Comparison of ENCODE assay signal across 7 cellular contexts in the genomic region with DNA sequence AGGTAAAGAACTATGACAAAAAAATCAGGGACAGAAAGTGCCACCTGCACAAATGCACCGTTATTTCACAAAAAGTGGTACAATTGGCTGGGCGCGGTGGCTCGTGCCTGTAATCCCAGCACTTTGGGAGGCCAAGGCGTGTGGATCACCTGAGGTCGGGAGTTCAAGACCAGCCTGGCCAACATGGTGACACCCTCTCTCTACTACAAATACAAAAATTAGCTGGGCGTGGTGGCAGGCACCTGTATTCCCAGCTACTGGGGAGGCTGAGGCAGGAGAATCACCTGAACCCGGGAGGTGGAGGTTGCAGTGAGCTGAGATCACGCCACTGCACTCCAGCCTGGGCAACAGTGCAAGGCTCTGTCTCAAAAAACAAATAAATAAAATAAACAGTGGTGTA. TPM values are rescaled to one million over a fixed set of nuclear protein-coding genes. Genes with fewer than 3 reads are reported as not detected.
DNase-seq lines count a peak whose midpoint lies in the region; ATAC-seq and TF ChIP-seq lines count a peak whose summit lies in the region.
"Not testable (repeated sequence)": the region's sequence is repeated elsewhere in the genome, so short reads cannot be mapped to it uniquely, and the experiment has no call there.

No MANE protein-coding gene starts in this region.

- H3K36me3 Mint-ChIP-seq in CD4-positive, alpha-beta memory T cell, result peaks cover 0 to 16% of the 10 kb centered on the region in 2 donors
- not testable (repeated sequence) for H3K36me3 Mint-ChIP-seq in T-cell; activated naive CD8-positive, alpha-beta T cell treated with anti-CD3 and anti-CD28 coated beads, Interleukin-2, amount 50 U/mL, for 24 hours (ENCODE audit: low read depth); glutamatergic neuron (ENCODE audit: unreplicated experiment); naive thymus-derived CD4-positive, alpha-beta T cell

- DNase-seq in CD4-positive, alpha-beta memory T cell; T-cell; activated naive CD8-positive, alpha-beta T cell treated with anti-CD3 and anti-CD28 coated beads, Interleukin-2, amount 50 U/mL, for 24 hours; glutamatergic neuron; naive thymus-derived CD4-positive, alpha-beta T cell: not testable (repeated sequence)
- DNase-seq in activated T-cell treated with anti-CD3 and anti-CD28 coated beads, Interleukin-2, amount 50 U/mL, for 1 hour, result peak; percentile 7
- peak; percentile 48 for DNase-seq in sciatic nerve (ENCODE audit: low spot score)

- not testable (repeated sequence) for H3K36me3 ChIP-seq in CD4-positive, alpha-beta memory T cell (ENCODE audit: insufficient read depth, low read length); naive thymus-derived CD4-positive, alpha-beta T cell (ENCODE audit: control insufficient read depth in 2 of 3, insufficient read depth in 3 of 3, low read length in 3 of 3)

- not testable (repeated sequence) for H3K4me3 ChIP-seq in CD4-positive, alpha-beta memory T cell (ENCODE audit: low read length in 2 of 2); naive thymus-derived CD4-positive, alpha-beta T cell (ENCODE audit: low read length)

- not testable (repeated sequence) for ATAC-seq in T-cell (replicated peaks in 1 of 4); activated naive CD8-positive, alpha-beta T cell treated with anti-CD3 and anti-CD28 coated beads, Interleukin-2, amount 50 U/mL, for 24 hours; naive thymus-derived CD4-positive, alpha-beta T cell; sciatic nerve

- peak overlapping the region in 4 of 8 donors; percentile 10 to 25 (median 20) for H3K4me3 Mint-ChIP-seq in CD4-positive, alpha-beta memory T cell
- peak overlapping the region in 2 of 3 donors; percentile 2 to 82 for H3K4me3 Mint-ChIP-seq in T-cell
- not testable (repeated sequence) for H3K4me3 Mint-ChIP-seq in activated naive CD8-positive, alpha-beta T cell treated with anti-CD3 and anti-CD28 coated beads, Interleukin-2, amount 50 U/mL, for 24 hours
- peak overlapping the region; percentile 77 for H3K4me3 Mint-ChIP-seq in glutamatergic neuron (ENCODE audit: unreplicated experiment)
- peak overlapping the region in 2 of 10 donors; percentile 14 to 21 for H3K4me3 Mint-ChIP-seq in naive thymus-derived CD4-positive, alpha-beta T cell

- POLR2A ChIA-PET in CD4-positive, alpha-beta memory T cell (lab: Charles Lee; ENCODE audit: partially characterized antibody), result interaction anchor here (1.4 kb wide), 1 partner anchor 73 kb away, joined by 3 read pairs; the partner anchor contains the start of gene C16orf95
- POLR2A ChIA-PET in T-cell (lab: Charles Lee); naive thymus-derived CD4-positive, alpha-beta T cell (lab: Charles Lee): not testable (repeated sequence)

- H3K27ac Mint-ChIP-seq in CD4-positive, alpha-beta memory T cell, result peak overlapping the region in 5 of 7 donors; percentile 36 to 91 (median 81)
- peak overlapping the region; percentile 69 to 71 for H3K27ac Mint-ChIP-seq in T-cell
- H3K27ac Mint-ChIP-seq in activated naive CD8-positive, alpha-beta T cell treated with anti-CD3 and anti-CD28 coated beads, Interleukin-2, amount 50 U/mL, for 24 hours, result peak overlapping the region; percentile 78
- H3K27ac Mint-ChIP-seq in glutamatergic neuron (ENCODE audit: unreplicated experiment), result peak overlapping the region; percentile 97
- H3K27ac Mint-ChIP-seq in naive thymus-derived CD4-positive, alpha-beta T cell, result peak overlapping the region in 6 of 9 donors; percentile 48 to 99 (median 74)

- not testable (repeated sequence) for TF ChIP-seq CTCF in glutamatergic neuron (IDR thresholded peaks at IDR 0.05; ENCODE audit: partially characterized antibody, unreplicated experiment)

- H3K9me3 Mint-ChIP-seq in CD4-positive, alpha-beta memory T cell; T-cell; activated naive CD8-positive, alpha-beta T cell treated with anti-CD3 and anti-CD28 coated beads, Interleukin-2, amount 50 U/mL, for 24 hours; naive thymus-derived CD4-positive, alpha-beta T cell: not testable (repeated sequence)
- H3K9me3 Mint-ChIP-seq in glutamatergic neuron (ENCODE audit: unreplicated experiment), result peaks cover 27% of the 10 kb centered on the region

- CTCF ChIA-PET in CD4-positive, alpha-beta memory T cell (lab: Charles Lee; ENCODE audit: partially characterized antibody); T-cell (lab: Charles Lee); naive thymus-derived CD4-positive, alpha-beta T cell (lab: Charles Lee): not testable (repeated sequence)

- peaks cover 37 to 70% (median 53%) of the 10 kb centered on the region in 4 donors for H3K4me1 Mint-ChIP-seq in CD4-positive, alpha-beta memory T cell
- H3K4me1 Mint-ChIP-seq in T-cell (peaks cover 55 to 62% (median 61%) of the 10 kb centered on the region in 3 donors), glutamatergic neuron (ENCODE audit: low read depth, unreplicated experiment) (peaks cover 41% of the 10 kb centered on the region)
- H3K4me1 Mint-ChIP-seq in activated naive CD8-positive, alpha-beta T cell treated with anti-CD3 and anti-CD28 coated beads, Interleukin-2, amount 50 U/mL, for 24 hours, result peaks cover 56% of the 10 kb centered on the region
- peaks cover 30 to 64% (median 57%) of the 10 kb centered on the region in 7 donors for H3K4me1 Mint-ChIP-seq in naive thymus-derived CD4-positive, alpha-beta T cell

- H3K27me3 ChIP-seq in CD4-positive, alpha-beta memory T cell (ENCODE audit: insufficient read depth, low read length); naive thymus-derived CD4-positive, alpha-beta T cell (ENCODE audit: control insufficient read depth in 2 of 2, insufficient read depth in 2 of 2, low read length in 2 of 2): not testable (repeated sequence)

- intact Hi-C loops in CD4-positive, alpha-beta memory T cell (cut with micrococcal nuclease), result loop anchor here (5.0 kb wide), 2 partner anchors 377 to 1062 kb away; partner anchors contain the start of genes KLHDC4 and ZFPM1
- intact Hi-C loops in naive thymus-derived CD4-positive, alpha-beta T cell (cut with micrococcal nuclease), result loop anchor here (2.0 to 10.0 kb wide), 5 partner anchors 475 to 1833 kb away; partner anchors contain the start of genes FOXC2 (in 1 of the 2), MTHFSD (in 1 of the 2), SLC7A5 (in 1 of the 2) and ZFPM1 (in 1 of the 2)
- intact Hi-C loops in sciatic nerve (cut with DNase I), result loop anchor here (10.0 kb wide), 1 partner anchor 245 kb away; no protein-coding TSS in a partner anchor

- not testable (repeated sequence) for H3K27me3 Mint-ChIP-seq in CD4-positive, alpha-beta memory T cell; T-cell; activated naive CD8-positive, alpha-beta T cell treated with anti-CD3 and anti-CD28 coated beads, Interleukin-2, amount 50 U/mL, for 24 hours; naive thymus-derived CD4-positive, alpha-beta T cell
- H3K27me3 Mint-ChIP-seq in glutamatergic neuron (ENCODE audit: unreplicated experiment), result peaks cover 23% of the 10 kb centered on the region

- peak overlapping the region; percentile 28 for H3K27ac ChIP-seq in CD4-positive, alpha-beta memory T cell (ENCODE audit: low read depth, low read length)
- H3K27ac ChIP-seq in naive thymus-derived CD4-positive, alpha-beta T cell (ENCODE audit: low read depth, low read length), result peak overlapping the region; percentile 38

- H3K9me3 ChIP-seq in CD4-positive, alpha-beta memory T cell (ENCODE audit: control insufficient read depth in 1 of 2, low read length in 2 of 2); naive thymus-derived CD4-positive, alpha-beta T cell (ENCODE audit: control insufficient read depth in 2 of 3, low read length in 3 of 3): not testable (repeated sequence)

- peaks cover 55% of the 10 kb centered on the region for H3K4me1 ChIP-seq in CD4-positive, alpha-beta memory T cell (ENCODE audit: insufficient read depth, low read length)
- peaks cover 32 to 37% of the 10 kb centered on the region in 2 donors for H3K4me1 ChIP-seq in naive thymus-derived CD4-positive, alpha-beta T cell (ENCODE audit: control insufficient read depth in 2 of 2, insufficient read depth in 2 of 2, low read length in 2 of 2)

RNA-seq across cellular contexts. Expression of gene MAP1LC3B, which starts 2.2 kb away (rescaled TPM):
- 10 to 100 TPM; 67.2 to 72.1 TPM for total RNA-seq in CD4-positive, alpha-beta memory T cell
- 100 to 1,000 TPM; 133 to 172 TPM for polyA plus RNA-seq in CD4-positive, alpha-beta memory T cell
- total RNA-seq in T-cell (10 to 100 TPM; 51.3 to 90.4 (median 53.3) TPM), glutamatergic neuron (ENCODE audit: unreplicated experiment) (297 TPM), sciatic nerve (55.9 TPM)
- 100 to 1,000 TPM in 1 of 5 experiments, 10 to 100 TPM in 4; 54.5 to 126 (median 59.5) TPM for total RNA-seq in naive thymus-derived CD4-positive, alpha-beta T cell
- polyA plus RNA-seq in naive thymus-derived CD4-positive, alpha-beta T cell, result 100 to 1,000 TPM in 1 of 2 donors, 10 to 100 TPM in 1; 84.8 to 105 TPM

RNA-seq across cellular contexts. Expression of gene FBXO31, which starts 6.3 kb away (rescaled TPM):
- total RNA-seq in CD4-positive, alpha-beta memory T cell, result 10 to 100 TPM; 44.2 to 44.6 TPM
- 10 to 100 TPM; 22.9 to 24.8 TPM for polyA plus RNA-seq in CD4-positive, alpha-beta memory T cell
- total RNA-seq in T-cell, result 10 to 100 TPM; 34.7 to 67.2 (median 55.6) TPM
- total RNA-seq in glutamatergic neuron (ENCODE audit: unreplicated experiment), result 66.7 TPM
- 10 to 100 TPM; 26.6 to 41.9 (median 39.3) TPM for total RNA-seq in naive thymus-derived CD4-positive, alpha-beta T cell
- 10 to 100 TPM; 16.8 to 30.8 TPM for polyA plus RNA-seq in naive thymus-derived CD4-positive, alpha-beta T cell
- 50.3 TPM for total RNA-seq in sciatic nerve
